Comparison of ENCODE assay signal across 16 cellular contexts in genomic region chr2:68182902-68183301, GRCh38.
"Had no signal": no experiment of that assay in that cellular context is flagged by ENCODE, and none has a peak within 500 bp of the region (broad histone marks: within the 10 kb centered on the region; RNA-seq: fewer than 3 reads in every experiment).

No MANE protein-coding gene starts in this region.

- H3K9me3 Mint-ChIP-seq: dendritic cell treated with granulocyte-macrophage colony-stimulating factor and Interleukin-4, amounts not matched to agents 40 ng/mL and 50 ng/mL, for 4 days; stimulated activated memory B cell treated with anti-CD40 and anti-IgM and Interleukin-4, amounts not matched to agents 10 μg/mL and 1 μg/mL and 100 μg/mL, for 72 hours had no signal

- H3K27me3 ChIP-seq: foreskin keratinocyte, transverse colon had no signal

- H3K27ac Mint-ChIP-seq: dendritic cell treated with granulocyte-macrophage colony-stimulating factor and Interleukin-4, amounts not matched to agents 40 ng/mL and 50 ng/mL, for 4 days; stimulated activated memory B cell treated with anti-CD40 and anti-IgM and Interleukin-4, amounts not matched to agents 10 μg/mL and 1 μg/mL and 100 μg/mL, for 72 hours had no signal

- H3K4me3 Mint-ChIP-seq: activated CD8-positive, alpha-beta memory T cell treated with anti-CD3 and anti-CD28 coated beads, Interleukin-2, amount 10 ng/mL, durations not matched to agents 7 days and 5 days; dendritic cell treated with granulocyte-macrophage colony-stimulating factor and Interleukin-4, amounts not matched to agents 40 ng/mL and 50 ng/mL, for 4 days; stimulated activated memory B cell treated with anti-CD40 and anti-IgM and Interleukin-4, amounts not matched to agents 10 μg/mL and 1 μg/mL and 100 μg/mL, for 72 hours had no signal

- H3K4me3 ChIP-seq: transverse colon had no signal

- H3K4me1 ChIP-seq: foreskin keratinocyte, transverse colon had no signal

- DNase-seq: activated CD4-positive, alpha-beta T cell treated with anti-CD3 and anti-CD28 coated beads, Interleukin-2, amount 50 U/mL, for 1 hour; activated CD4-positive, CD25-positive, alpha-beta regulatory T cell; activated CD8-positive, alpha-beta memory T cell treated with anti-CD3 and anti-CD28 coated beads, Interleukin-2, amount 10 ng/mL, durations not matched to agents 7 days and 5 days; activated gamma-delta T cell; activated T-cell treated with anti-CD3 and anti-CD28 coated beads, Interleukin-2, amount 50 U/mL, for 1 hour; aorta; effector memory CD4-positive, alpha-beta T cell; foreskin keratinocyte; glutamatergic neuron; hypothalamus; mesenchymal stem cell; stimulated activated CD4-positive, alpha-beta T cell treated with anti-CD3 and anti-CD28 coated beads, Interleukin-2, amount 100 ng/mL, for 48 hours; substantia nigra; transverse colon had no signal

- H3K27ac ChIP-seq: foreskin keratinocyte, transverse colon had no signal

- H3K9me3 ChIP-seq: transverse colon had no signal

- H3K27me3 Mint-ChIP-seq: activated CD8-positive, alpha-beta memory T cell treated with anti-CD3 and anti-CD28 coated beads, Interleukin-2, amount 10 ng/mL, durations not matched to agents 7 days and 5 days; dendritic cell treated with granulocyte-macrophage colony-stimulating factor and Interleukin-4, amounts not matched to agents 40 ng/mL and 50 ng/mL, for 4 days; stimulated activated memory B cell treated with anti-CD40 and anti-IgM and Interleukin-4, amounts not matched to agents 10 μg/mL and 1 μg/mL and 100 μg/mL, for 72 hours had no signal
